9 cellular contexts compared by ENCODE assay signal in genomic region chr16:75096730-75097129, GRCh38. TPM values are rescaled to one million over a fixed set of nuclear protein-coding genes. Genes with fewer than 3 reads are reported as not detected.
DNase-seq lines count a peak whose midpoint lies in the region; TF ChIP-seq lines count a peak whose summit lies in the region.
"Had no signal": no experiment of that assay in that cellular context is flagged by ENCODE, and none has a peak within 500 bp of the region (broad histone marks: within the 10 kb centered on the region; RNA-seq: fewer than 3 reads in every experiment).

No MANE protein-coding gene starts in this region.

- no peak overlapping the region for H3K27ac ChIP-seq in KMS-11
- H3K27ac ChIP-seq in endodermal cell (ENCODE audit: low read depth, low read length) = no peak overlapping the region

- no peaks in the 10 kb centered on the region for H4K20me1 ChIP-seq in KMS-11 (ENCODE audit: insufficient read depth)

- 74 to 92% methylated on average over 2 to 6 of the region's 7 CpGs for WGBS in endodermal cell (ENCODE audit: insufficient coverage in 1 of 2, insufficient read length in 1 of 2), 2 experiments

- H3K4me2 ChIP-seq in KMS-11 = no peak overlapping the region

- H3K36me3 Mint-ChIP-seq in endodermal cell (ENCODE audit: low read depth) (no peaks in the 10 kb centered on the region), osteocyte (ENCODE audit: unreplicated experiment) (peaks cover 3% of the 10 kb centered on the region)

- H3K9me3 ChIP-seq in endodermal cell (ENCODE audit: control insufficient read depth, low read length) = no peaks in the 10 kb centered on the region

- H3K4me3 Mint-ChIP-seq in endodermal cell (no peak overlapping the region), osteocyte (ENCODE audit: unreplicated experiment) (no peak overlapping the region)

- H3K4me1 ChIP-seq in KMS-11 (ENCODE audit: low read depth, poor library complexity, severe bottlenecking) (no peaks in the 10 kb centered on the region), endodermal cell (ENCODE audit: control insufficient read depth, insufficient read depth, low read length) (peaks cover 28% of the 10 kb centered on the region)

- H2AFZ ChIP-seq in KMS-11 (ENCODE audit: low read depth) = no peak overlapping the region

- H3K4me1 Mint-ChIP-seq in endodermal cell = peaks cover 44% of the 10 kb centered on the region
- H3K4me1 Mint-ChIP-seq in osteocyte (ENCODE audit: unreplicated experiment) = peaks cover 27% of the 10 kb centered on the region

- H3K27me3 ChIP-seq in KMS-11 (ENCODE audit: insufficient read depth, low read depth) = no peaks in the 10 kb centered on the region
- no peaks in the 10 kb centered on the region for H3K27me3 ChIP-seq in endodermal cell (ENCODE audit: control insufficient read depth, insufficient read depth, low read length, poor library complexity, severe bottlenecking)

- no peaks in the 10 kb centered on the region for H3K9me3 Mint-ChIP-seq in endodermal cell
- no peaks in the 10 kb centered on the region for H3K9me3 Mint-ChIP-seq in osteocyte (ENCODE audit: unreplicated experiment)

- H3K4me3 ChIP-seq in KMS-11 (IDR thresholded peaks at IDR 0.05; ENCODE audit: insufficient read depth, low read depth, low read length) (no peak overlapping the region), endodermal cell (ENCODE audit: low read length) (no peak overlapping the region)

- H3K27me3 Mint-ChIP-seq in endodermal cell (ENCODE audit: insufficient read depth) (no peaks in the 10 kb centered on the region), osteocyte (ENCODE audit: unreplicated experiment) (no peaks in the 10 kb centered on the region)

- DNase-seq in DMS53 treated with DMSO at 0.1 percent for 48 hours (lab: John Stamatoyannopoulos, UW; ENCODE audit: unreplicated experiment) = peak; percentile 62
- peak; percentile 91 for DNase-seq in endodermal cell
- no peak for DNase-seq in osteocyte (ENCODE audit: extremely low spot score, unreplicated experiment)
- no peak for DNase-seq in dermis blood vessel endothelial cell
- no peak for DNase-seq in T-helper 9 cell
- DNase-seq in H4 (ENCODE audit: low spot score) = no peak
- DNase-seq in NOMO-1 treated with dmso at 0.1 percent for 144 hours (lab: John Stamatoyannopoulos, UW; ENCODE audit: unreplicated experiment) = no peak
- DNase-seq: Kasumi-1 had no signal

- no peaks in the 10 kb centered on the region for H3K79me2 ChIP-seq in KMS-11 (ENCODE audit: insufficient read depth, low read depth)

- H3K9ac ChIP-seq in KMS-11 (no peak overlapping the region), endodermal cell (ENCODE audit: extremely low read depth, low read length, poor library complexity, severe bottlenecking) (no peak overlapping the region)

- H3K27ac Mint-ChIP-seq in endodermal cell = peak overlapping the region; percentile 27
- H3K27ac Mint-ChIP-seq in osteocyte (ENCODE audit: unreplicated experiment) = peak overlapping the region; percentile 5

- TF ChIP-seq CTCF in KMS-11 (conservative IDR thresholded peaks at IDR 0.05; ENCODE audit: low read depth, low read length) = 0 out of 2 replicates have a peak, but pooled peaks have one; percentile 21
- peak; percentile 78 for TF ChIP-seq CTCF in endodermal cell (conservative IDR thresholded peaks at IDR 0.05)
- TF ChIP-seq CTCF in osteocyte (IDR thresholded peaks at IDR 0.05) = peak; percentile 35

- H3K36me3 ChIP-seq in KMS-11 (ENCODE audit: insufficient read depth) = no peaks in the 10 kb centered on the region
- peaks cover 5% of the 10 kb centered on the region for H3K36me3 ChIP-seq in endodermal cell (ENCODE audit: control insufficient read depth, insufficient read depth, low read length)

RNA-seq across cellular contexts. Expression of gene LDHD, which starts 19.9 kb away (rescaled TPM):
- total RNA-seq in endodermal cell = 1 to 10 TPM; 1.4 to 4.3 TPM
- polyA plus RNA-seq in endodermal cell (2013, experiment 1 of 2) = 1.3 TPM
- polyA plus RNA-seq in endodermal cell (2013, experiment 2 of 2) = 0.70 TPM
- 1.2 and 1.3 TPM in 2 replicates for total RNA-seq in osteocyte
- 1.7 and 2.1 TPM in 2 replicates for total RNA-seq in dermis blood vessel endothelial cell
- total RNA-seq in H4 (2014; rRNA removed; shearing (Covaris generic)) = 0.10 and 2.4 TPM in 2 replicates

RNA-seq across cellular contexts. Expression of gene ZFP1, which starts 51.6 kb away (rescaled TPM):
- 10 to 100 TPM; 10.4 to 13.3 TPM for total RNA-seq in endodermal cell
- polyA plus RNA-seq in endodermal cell (2013, experiment 1 of 2) = 29.0 TPM
- polyA plus RNA-seq in endodermal cell (2013, experiment 2 of 2) = 24.5 TPM
- total RNA-seq in osteocyte = 16.5 and 17.0 TPM in 2 replicates
- 15.5 and 17.8 TPM in 2 replicates for total RNA-seq in dermis blood vessel endothelial cell
- 8.4 and 10.0 TPM in 2 replicates for total RNA-seq in H4 (2014; rRNA removed; shearing (Covaris generic))

Comparison
In these comparisons a context has a peak if more than half of its experiments do, and no peak if none do; other contexts are left out.
1. DNase-seq: peak in DMS53 treated with DMSO at 0.1 percent for 48 hours (single experiment) and endodermal cell (single experiment); none in osteocyte (single experiment), dermis blood vessel endothelial cell (single experiment), T-helper 9 cell (single experiment), H4 (single experiment) and NOMO-1 treated with dmso at 0.1 percent for 144 hours (single experiment).
2. CTCF ChIP-seq: peak in every context shown above with its lines; median percentile 78 in endodermal cell; 35 in osteocyte; 21 in KMS-11.